Comparison of ENCODE assay signal across 8 cellular contexts in genomic region chr1:58883037-58883887, GRCh38.
DNase-seq lines count a peak whose midpoint lies in the region; ATAC-seq and TF ChIP-seq lines count a peak whose summit lies in the region.

No MANE protein-coding gene starts in this region.

- H3K27me3 Mint-ChIP-seq in natural killer cell (ENCODE audit: low read depth in 2 of 2) = no peaks in the 10 kb centered on the region
- H3K27me3 Mint-ChIP-seq in activated CD8-positive, alpha-beta memory T cell treated with anti-CD3 and anti-CD28 coated beads, Interleukin-2, amount 10 ng/mL, durations not matched to agents 7 days and 5 days = no peaks in the 10 kb centered on the region

- CTCF ChIA-PET in activated CD8-positive, alpha-beta memory T cell treated with anti-CD3 and anti-CD28 coated beads, Interleukin-2, amount 10 ng/mL, durations not matched to agents 7 days and 5 days (lab: Charles Lee) = no interaction called here

- peaks cover 51 to 88% of the 10 kb centered on the region in 2 donors for H3K4me1 Mint-ChIP-seq in natural killer cell
- H3K4me1 Mint-ChIP-seq in activated CD8-positive, alpha-beta memory T cell treated with anti-CD3 and anti-CD28 coated beads, Interleukin-2, amount 10 ng/mL, durations not matched to agents 7 days and 5 days = peaks cover 40% of the 10 kb centered on the region

- H3K27ac Mint-ChIP-seq in natural killer cell = peak overlapping the region in 1 of 2 donors; percentile 5
- H3K27ac Mint-ChIP-seq in activated CD8-positive, alpha-beta memory T cell treated with anti-CD3 and anti-CD28 coated beads, Interleukin-2, amount 10 ng/mL, durations not matched to agents 7 days and 5 days = no peak overlapping the region

- no peaks in the 10 kb centered on the region for H3K36me3 Mint-ChIP-seq in natural killer cell
- H3K36me3 Mint-ChIP-seq in activated CD8-positive, alpha-beta memory T cell treated with anti-CD3 and anti-CD28 coated beads, Interleukin-2, amount 10 ng/mL, durations not matched to agents 7 days and 5 days = no peaks in the 10 kb centered on the region

- peak; percentile 3 for ATAC-seq in HG02763 (IDR thresholded peaks at IDR 0.05; ENCODE audit: unreplicated experiment)
- ATAC-seq in esophagus mucosa = peak; percentile 91
- peak in 2 of 3 donors; percentile 21 to 69 for ATAC-seq in natural killer cell
- ATAC-seq in activated CD8-positive, alpha-beta memory T cell treated with anti-CD3 and anti-CD28 coated beads, Interleukin-2, amount 10 ng/mL, durations not matched to agents 7 days and 5 days = no peak

- H3K4me3 Mint-ChIP-seq in natural killer cell = no peak overlapping the region
- H3K4me3 Mint-ChIP-seq in activated CD8-positive, alpha-beta memory T cell treated with anti-CD3 and anti-CD28 coated beads, Interleukin-2, amount 10 ng/mL, durations not matched to agents 7 days and 5 days = no peak overlapping the region

- no peaks in the 10 kb centered on the region for H3K9me3 Mint-ChIP-seq in natural killer cell
- no peaks in the 10 kb centered on the region for H3K9me3 Mint-ChIP-seq in activated CD8-positive, alpha-beta memory T cell treated with anti-CD3 and anti-CD28 coated beads, Interleukin-2, amount 10 ng/mL, durations not matched to agents 7 days and 5 days (ENCODE audit: low read depth)

- DNase-seq in AG08396 (ENCODE audit: low spot score) (peak; percentile 71), SIG-M5 (lab: John Stamatoyannopoulos, UW) (peak; percentile 15), natural killer cell (no peak), NCI-H2081 treated with DMSO at 0.1 percent for 48 hours (lab: John Stamatoyannopoulos, UW) (no peak)
- DNase-seq in activated CD8-positive, alpha-beta memory T cell treated with anti-CD3 and anti-CD28 coated beads, Interleukin-2, amount 50 U/mL, for 4 hours = no peak
- no peak for DNase-seq in activated CD8-positive, alpha-beta memory T cell treated with anti-CD3 and anti-CD28 coated beads, Interleukin-2, amount 10 ng/mL, durations not matched to agents 7 days and 5 days

- intact Hi-C loops in natural killer cell (cut with micrococcal nuclease) = loop anchor here (10.0 kb wide), 2 partner anchors 68 to 98 kb away; partner anchors contain the start of gene JUN

- TF ChIP-seq CTCF in natural killer cell (IDR thresholded peaks at IDR 0.05) = no peak

Comparison
In these comparisons a context has a peak if more than half of its experiments do, and no peak if none do; other contexts are left out.
1. DNase-seq: peak in AG08396 (single experiment) and SIG-M5 (single experiment); none in natural killer cell (single experiment), NCI-H2081 treated with DMSO at 0.1 percent for 48 hours (single experiment), activated CD8-positive, alpha-beta memory T cell treated with anti-CD3 and anti-CD28 coated beads, Interleukin-2, amount 50 U/mL, for 4 hours (single experiment) and activated CD8-positive, alpha-beta memory T cell treated with anti-CD3 and anti-CD28 coated beads, Interleukin-2, amount 10 ng/mL, durations not matched to agents 7 days and 5 days (single experiment).